Comparison of ENCODE assay signal across 26 cellular contexts in the genomic region with DNA sequence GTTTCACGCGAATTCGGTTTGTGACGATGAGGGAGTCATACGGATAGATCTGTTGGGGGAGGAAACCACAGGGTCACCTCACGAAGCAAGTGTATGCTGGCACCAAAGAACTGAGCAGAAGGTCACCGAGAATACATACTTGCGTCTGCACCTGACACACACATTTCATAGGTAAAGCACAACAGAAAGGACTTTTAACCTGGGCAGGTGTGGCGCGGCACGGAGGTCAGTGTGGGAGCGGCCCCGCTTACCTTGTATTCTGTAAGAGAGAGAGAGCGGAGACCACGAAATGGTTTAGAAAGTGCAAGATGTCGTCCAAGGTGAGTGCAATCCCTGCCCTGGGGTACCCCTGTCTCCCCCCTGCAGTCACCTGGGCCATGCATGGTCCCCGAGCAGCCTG.
"Had no signal": no experiment of that assay in that cellular context is flagged by ENCODE, and none has a peak within 500 bp of the region (broad histone marks: within the 10 kb centered on the region; RNA-seq: fewer than 3 reads in every experiment).

No MANE protein-coding gene starts in this region.

- H3K9ac ChIP-seq: parathyroid adenoma had no signal

- H3K27me3 ChIP-seq: esophagus muscularis mucosa, right lobe of liver, suprapubic skin, vagina had no signal

- H3K27ac Mint-ChIP-seq: dendritic cell treated with granulocyte-macrophage colony-stimulating factor and Interleukin-4, amounts not matched to agents 40 ng/mL and 50 ng/mL, for 4 days; progenitor cell of endocrine pancreas had no signal

- H3K9me3 ChIP-seq: esophagus muscularis mucosa, lower lobe of right lung, neutrophil, right lobe of liver, suprapubic skin, vagina had no signal

- H3K4me3 Mint-ChIP-seq: dendritic cell treated with granulocyte-macrophage colony-stimulating factor and Interleukin-4, amounts not matched to agents 40 ng/mL and 50 ng/mL, for 4 days; immature natural killer cell; naive thymus-derived CD4-positive, alpha-beta T cell; stimulated activated naive CD8-positive, alpha-beta T cell treated with anti-CD3 and anti-CD28 coated beads, Interleukin-15, amount 100 ng/mL, for 72 hours had no signal

- H3K4me3 ChIP-seq: esophagus muscularis mucosa, lower lobe of right lung, right lobe of liver, smooth muscle cell, suprapubic skin, vagina had no signal

- H3K4me2 ChIP-seq: smooth muscle cell had no signal

- H3K36me3 ChIP-seq: esophagus muscularis mucosa, lower lobe of right lung, neutrophil, right lobe of liver, suprapubic skin, vagina had no signal

- H3K36me3 Mint-ChIP-seq: immature natural killer cell; naive thymus-derived CD4-positive, alpha-beta T cell had no signal

- H3K27ac ChIP-seq: esophagus muscularis mucosa, lower lobe of right lung, neutrophil, parathyroid adenoma, right lobe of liver, suprapubic skin, vagina had no signal

- H3K4me1 ChIP-seq: parathyroid adenoma, right lobe of liver had no signal

- DNase-seq: cerebellar nuclear complex; effector memory CD4-positive, alpha-beta T cell; foreskin melanocyte; hypothalamus; immature natural killer cell; islet precursor cell; kidney glomerular epithelial cell; left ventricle myocardium superior; lower lobe of right lung; naive thymus-derived CD4-positive, alpha-beta T cell; right lobe of liver; stimulated activated CD4-positive, alpha-beta T cell treated with anti-CD3 and anti-CD28 coated beads, Interleukin-12 subunit alpha, Interleukin-12 subunit beta, amount 100 ng/mL, for 4 hours; stimulated activated CD4-positive, alpha-beta T cell treated with anti-CD3 and anti-CD28 coated beads, Interleukin-1b, Interleukin-23, amount 100 ng/mL, for 48 hours; stimulated activated CD4-positive, alpha-beta T cell treated with anti-CD3 and anti-CD28 coated beads, Interleukin-4, amount 100 ng/mL, for 1 hour; stimulated activated CD8-positive, alpha-beta memory T cell treated with anti-CD3 and anti-CD28 coated beads, Interleukin-4, amount 100 ng/mL, for 48 hours; stimulated activated naive CD4-positive, alpha-beta T cell; stimulated activated naive CD8-positive, alpha-beta T cell treated with anti-CD3 and anti-CD28 coated beads, Interleukin-15, amount 100 ng/mL, for 72 hours; trophoblast cell had no signal

- ATAC-seq: left ventricle myocardium superior; lower lobe of right lung; naive thymus-derived CD4-positive, alpha-beta T cell; right lobe of liver; stimulated activated naive CD8-positive, alpha-beta T cell treated with anti-CD3 and anti-CD28 coated beads, Interleukin-15, amount 100 ng/mL, for 72 hours had no signal

- H3K9me3 Mint-ChIP-seq: dendritic cell treated with granulocyte-macrophage colony-stimulating factor and Interleukin-4, amounts not matched to agents 40 ng/mL and 50 ng/mL, for 4 days; immature natural killer cell; stimulated activated naive CD8-positive, alpha-beta T cell treated with anti-CD3 and anti-CD28 coated beads, Interleukin-15, amount 100 ng/mL, for 72 hours had no signal

- H2AFZ ChIP-seq: parathyroid adenoma had no signal
